In genomic region chr21:43369124-43369523, GRCh38 we compare ENCODE assay signal across 9 cellular contexts. TPM values are rescaled to one million over a fixed set of nuclear protein-coding genes. Genes with fewer than 3 reads are reported as not detected.
A peak's percentile ranks its signal among the peaks of the same experiment; 100 is the strongest.
DNase-seq lines count a peak whose midpoint lies in the region; ATAC-seq, FAIRE-seq and TF ChIP-seq lines count a peak whose summit lies in the region.
"Had no signal": no experiment of that assay in that cellular context is flagged by ENCODE, and none has a peak within 500 bp of the region (broad histone marks: within the 10 kb centered on the region; RNA-seq: fewer than 3 reads in every experiment).

No MANE protein-coding gene starts in this region.

- intact Hi-C loops in natural killer cell (cut with micrococcal nuclease): no loop called here

- H3K4me3 Mint-ChIP-seq in natural killer cell treated with Interleukin-12 subunit alpha and Interleukin-12 subunit beta and Interleukin-15 and Interleukin-18, amount 100 ng/mL, for 72 hours: no peak overlapping the region
- no peak overlapping the region for H3K4me3 Mint-ChIP-seq in natural killer cell
- H3K4me3 Mint-ChIP-seq: activated naive CD8-positive, alpha-beta T cell had no signal

- H3K36me3 Mint-ChIP-seq in natural killer cell treated with Interleukin-12 subunit alpha and Interleukin-12 subunit beta and Interleukin-15 and Interleukin-18, amount 100 ng/mL, for 72 hours: no peaks in the 10 kb centered on the region
- H3K36me3 Mint-ChIP-seq in natural killer cell: no peaks in the 10 kb centered on the region
- H3K36me3 Mint-ChIP-seq: activated naive CD8-positive, alpha-beta T cell had no signal

- peak; percentile 31 for DNase-seq in natural killer cell treated with Interleukin-12 subunit alpha and Interleukin-12 subunit beta and Interleukin-15 and Interleukin-18, amount 100 ng/mL, for 72 hours (ENCODE audit: low spot score)
- DNase-seq in natural killer cell (no peak), OCI-M1 (lab: John Stamatoyannopoulos, UW) (peak; percentile 25), foreskin fibroblast (peak; percentile 41 to 56), urothelium cell line (ENCODE audit: low spot score) (peak; percentile 48), KG1 (lab: John Stamatoyannopoulos, UW) (no peak)

- peaks cover 0 to 2% of the 10 kb centered on the region in 2 donors for H3K27me3 Mint-ChIP-seq in natural killer cell treated with Interleukin-12 subunit alpha and Interleukin-12 subunit beta and Interleukin-15 and Interleukin-18, amount 100 ng/mL, for 72 hours
- H3K27me3 Mint-ChIP-seq in natural killer cell (ENCODE audit: low read depth in 2 of 2): peaks cover 0 to 2% of the 10 kb centered on the region in 2 donors
- H3K27me3 Mint-ChIP-seq: activated naive CD8-positive, alpha-beta T cell had no signal

- no peaks in the 10 kb centered on the region for H3K9me3 Mint-ChIP-seq in natural killer cell treated with Interleukin-12 subunit alpha and Interleukin-12 subunit beta and Interleukin-15 and Interleukin-18, amount 100 ng/mL, for 72 hours
- H3K9me3 Mint-ChIP-seq in natural killer cell: no peaks in the 10 kb centered on the region

- TF ChIP-seq CTCF in natural killer cell (IDR thresholded peaks at IDR 0.05): no peak
- TF ChIP-seq CTCF in foreskin fibroblast (IDR thresholded peaks at IDR 0.05; ENCODE audit: low read depth, low read length): no peak

- H3K27ac Mint-ChIP-seq in natural killer cell treated with Interleukin-12 subunit alpha and Interleukin-12 subunit beta and Interleukin-15 and Interleukin-18, amount 100 ng/mL, for 72 hours: peak overlapping the region in 1 of 2 donors; percentile 47
- no peak overlapping the region for H3K27ac Mint-ChIP-seq in natural killer cell
- H3K27ac Mint-ChIP-seq: activated naive CD8-positive, alpha-beta T cell had no signal

- no peak for ATAC-seq in natural killer cell treated with Interleukin-12 subunit alpha and Interleukin-12 subunit beta and Interleukin-15 and Interleukin-18, amount 100 ng/mL, for 72 hours
- ATAC-seq in natural killer cell (no peak), HG03457 (IDR thresholded peaks at IDR 0.05; ENCODE audit: unreplicated experiment) (no peak), HG03354 (IDR thresholded peaks at IDR 0.05; ENCODE audit: poor library complexity, severe bottlenecking, unreplicated experiment) (no peak)

- H3K4me1 Mint-ChIP-seq in natural killer cell treated with Interleukin-12 subunit alpha and Interleukin-12 subunit beta and Interleukin-15 and Interleukin-18, amount 100 ng/mL, for 72 hours (ENCODE audit: low read depth in 2 of 2): peaks cover 2 to 6% of the 10 kb centered on the region in 2 donors
- no peaks in the 10 kb centered on the region for H3K4me1 Mint-ChIP-seq in natural killer cell

- H3K4me3 ChIP-seq in foreskin fibroblast (ENCODE audit: low read depth in 1 of 2, low read length in 2 of 2): no peak overlapping the region

- no peak for FAIRE-seq in urothelium cell line (lab: Jason Lieb, UNC)

RNA-seq across cellular contexts. Expression of gene SIK1, which starts 57.8 kb away (rescaled TPM):
- 10 to 100 TPM in 1 of 2 donors, 1 to 10 TPM in 1; 2.6 to 16.0 TPM for total RNA-seq in natural killer cell treated with Interleukin-12 subunit alpha and Interleukin-12 subunit beta and Interleukin-15 and Interleukin-18, amount 100 ng/mL, for 72 hours
- 100 to 1,000 TPM; 201 to 382 (median 203) TPM for total RNA-seq in natural killer cell

Comparison
In these comparisons a context has a peak if more than half of its experiments do, and no peak if none do; other contexts are left out.
1. DNase-seq: peak in natural killer cell treated with Interleukin-12 subunit alpha and Interleukin-12 subunit beta and Interleukin-15 and Interleukin-18, amount 100 ng/mL, for 72 hours (single experiment), OCI-M1 (single experiment), foreskin fibroblast (2 of 2) and urothelium cell line (single experiment); none in natural killer cell (single experiment) and KG1 (single experiment).
2. RNA of gene SIK1, which starts 57.8 kb away (total RNA-seq): 201 to 382 TPM in natural killer cell; 2.6 to 16.0 TPM in natural killer cell treated with Interleukin-12 subunit alpha and Interleukin-12 subunit beta and Interleukin-15 and Interleukin-18, amount 100 ng/mL, for 72 hours; every median in the first group is over 10 times any median in the second.